8 cellular contexts compared by ENCODE assay signal in genomic region chr10:95290801-95291633, GRCh38. TPM values are rescaled to one million over a fixed set of nuclear protein-coding genes. Genes with fewer than 3 reads are reported as not detected.
DNase-seq lines count a peak whose midpoint lies in the region; ATAC-seq and TF ChIP-seq lines count a peak whose summit lies in the region.

A gene with protein sequence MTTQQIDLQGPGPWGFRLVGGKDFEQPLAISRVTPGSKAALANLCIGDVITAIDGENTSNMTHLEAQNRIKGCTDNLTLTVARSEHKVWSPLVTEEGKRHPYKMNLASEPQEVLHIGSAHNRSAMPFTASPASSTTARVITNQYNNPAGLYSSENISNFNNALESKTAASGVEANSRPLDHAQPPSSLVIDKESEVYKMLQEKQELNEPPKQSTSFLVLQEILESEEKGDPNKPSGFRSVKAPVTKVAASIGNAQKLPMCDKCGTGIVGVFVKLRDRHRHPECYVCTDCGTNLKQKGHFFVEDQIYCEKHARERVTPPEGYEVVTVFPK (minus strand): TSS chr10:95291003. CDS start chr10:95290915, 88 bp downstream.

- TF ChIP-seq CTCF in brain microvascular endothelial cell (IDR thresholded peaks at IDR 0.05; ENCODE audit: low read depth, low read length, missing control alignments): peak; percentile 16
- TF ChIP-seq CTCF in spleen (IDR thresholded peaks at IDR 0.05 in 8 of 11, conservative IDR thresholded peaks at IDR 0.05 in 3 of 11): peak in 8 of 11 experiments; percentile 15 to 49 (median 34)

- 6 to 32% (median 8%) methylated on average over 20 to 82 of the region's 82 CpGs for WGBS in spleen, 5 donors

- H3K4me3 ChIP-seq in SK-N-MC: peak within 1 kb of the TSS; percentile 73
- H3K4me3 ChIP-seq in brain microvascular endothelial cell (ENCODE audit: low read depth, low read length): peak within 1 kb of the TSS; percentile 73
- H3K4me3 ChIP-seq in spleen: peak within 1 kb of the TSS; percentile 52 to 84 (median 68)

- intact Hi-C loops in spleen (cut with DNase I; ENCODE audit: low total_unique reads): no loop called here

- peak in 2 of 3 donors; percentile 81 to 83 for TF ChIP-seq POLR2A in spleen (IDR thresholded peaks at IDR 0.05)

- peaks cover 43 to 98% (median 87%) of the 10 kb centered on the region in 6 donors for H3K4me1 ChIP-seq in spleen

- H3K9ac ChIP-seq in SK-N-MC (ENCODE audit: insufficient read length): peak within 1 kb of the TSS; percentile 32

- ATAC-seq in GM21367 (IDR thresholded peaks at IDR 0.05; ENCODE audit: unreplicated experiment): peak; percentile 28

- DNase-seq in EH (ENCODE audit: low read depth) (peak; percentile 78), HPDE6-E6E7 (ENCODE audit: extremely low spot score) (peak; percentile 77), SK-N-MC (ENCODE audit: low read depth, low spot score) (no peak), brain microvascular endothelial cell (no peak), iPS-NIHi7 (ENCODE audit: extremely low spot score) (peak; percentile 89), spleen (peak; percentile 95), occipital lobe (lab: John Stamatoyannopoulos, UW) (no peak)

- H3K27me3 ChIP-seq in brain microvascular endothelial cell (replicated peaks): no peaks in the 10 kb centered on the region
- peaks cover 0 to 27% (median 0%) of the 10 kb centered on the region in 7 donors for H3K27me3 ChIP-seq in spleen (replicated peaks in 1 of 7)

- H3K27ac ChIP-seq in SK-N-MC (no peak within 1 kb of the TSS), brain microvascular endothelial cell (peak within 1 kb of the TSS; percentile 52), spleen (peak within 1 kb of the TSS; percentile 85 to 96 (median 92))

- no peaks in the 10 kb centered on the region for H3K36me3 ChIP-seq in SK-N-MC (ENCODE audit: insufficient read depth, low read length)
- no peaks in the 10 kb centered on the region for H3K36me3 ChIP-seq in brain microvascular endothelial cell (replicated peaks)
- H3K36me3 ChIP-seq in spleen: no peaks in the 10 kb centered on the region

- H3K9me3 ChIP-seq in SK-N-MC (ENCODE audit: low read depth, low read length) (no peaks in the 10 kb centered on the region), spleen (no peaks in the 10 kb centered on the region)

- in situ Hi-C loops in brain microvascular endothelial cell (cut with HindIII; ENCODE audit: low pct_ligation_motif_present, low sequenced_read_pairs): no loop called here

RNA-seq across cellular contexts. Expression of the gene that starts here (rescaled TPM):
- total RNA-seq in spleen (100 to 1,000 TPM; 101 to 225 (median 176) TPM), occipital lobe (1.4 TPM)
- polyA plus RNA-seq in spleen: 100 to 1,000 TPM; 159 to 184 (median 160) TPM

Comparison
In these comparisons a context has a peak if more than half of its experiments do, and no peak if none do; other contexts are left out.
1. RNA of the gene that starts here (total RNA-seq): 101 to 225 TPM in spleen; 1.4 TPM in occipital lobe (single experiment); every median in the first group is over 10 times any median in the second.
2. DNase-seq: peak in EH (single experiment), HPDE6-E6E7 (single experiment), iPS-NIHi7 (single experiment) and spleen (single experiment); none in SK-N-MC (single experiment), brain microvascular endothelial cell (single experiment) and occipital lobe (single experiment).
3. Peak in every context shown above with its lines, with median percentiles within 50 percentile points of each other: H3K4me3 ChIP-seq.